14 cellular contexts compared by ENCODE assay signal in the genomic region with DNA sequence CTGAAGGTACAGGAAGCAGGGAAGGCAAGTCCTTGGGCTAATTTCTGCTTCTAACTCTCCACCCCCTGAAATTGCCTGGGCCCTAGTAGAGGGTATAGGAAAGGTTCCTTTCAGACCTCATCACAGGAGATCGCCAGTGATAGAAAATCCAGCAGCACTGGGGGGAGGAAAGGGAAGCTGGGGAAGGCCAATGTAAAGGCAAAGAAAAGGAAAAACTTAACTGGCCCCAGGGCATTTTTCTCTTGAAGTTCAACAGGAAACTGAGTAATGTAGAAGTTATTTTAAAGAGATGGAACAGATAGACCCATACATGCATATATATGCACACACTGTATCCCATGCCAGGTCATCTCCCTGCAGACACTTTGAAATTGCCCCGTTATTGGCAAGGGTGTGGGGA.
DNase-seq lines count a peak whose midpoint lies in the region; ATAC-seq and TF ChIP-seq lines count a peak whose summit lies in the region.
"Had no signal": no experiment of that assay in that cellular context is flagged by ENCODE, and none has a peak within 500 bp of the region (broad histone marks: within the 10 kb centered on the region; RNA-seq: fewer than 3 reads in every experiment).

No MANE protein-coding gene starts in this region.

- in situ Hi-C loops in SK-MEL-5 (cut with HindIII; ENCODE audit: low pct_unique_long_range_greater_than_20kb, low sequenced_read_pairs), result no loop called here

- peaks cover 7% of the 10 kb centered on the region for H3K4me1 Mint-ChIP-seq in activated CD8-positive, alpha-beta memory T cell treated with anti-CD3 and anti-CD28 coated beads, Interleukin-2, amount 10 ng/mL, durations not matched to agents 7 days and 5 days

- no peaks in the 10 kb centered on the region for H3K27me3 Mint-ChIP-seq in activated CD8-positive, alpha-beta memory T cell treated with anti-CD3 and anti-CD28 coated beads, Interleukin-2, amount 10 ng/mL, durations not matched to agents 7 days and 5 days
- H3K27me3 Mint-ChIP-seq: activated naive CD4-positive, alpha-beta T cell treated with anti-CD3 and anti-CD28 coated beads, Interleukin-2, amount 50 U/mL, for 24 hours; CD4-positive, alpha-beta memory T cell had no signal

- no peak overlapping the region for H3K4me3 ChIP-seq in epithelial cell of esophagus (ENCODE audit: low read length)
- H3K4me3 ChIP-seq: ovary, suprapubic skin had no signal

- H3K27ac Mint-ChIP-seq in activated CD8-positive, alpha-beta memory T cell treated with anti-CD3 and anti-CD28 coated beads, Interleukin-2, amount 10 ng/mL, durations not matched to agents 7 days and 5 days, result no peak overlapping the region
- H3K27ac Mint-ChIP-seq: activated naive CD4-positive, alpha-beta T cell treated with anti-CD3 and anti-CD28 coated beads, Interleukin-2, amount 50 U/mL, for 24 hours; CD4-positive, alpha-beta memory T cell had no signal

- DNase-seq in HS-27A (ENCODE audit: low read depth) (peak; percentile 64), SK-MEL-5 (ENCODE audit: low read depth, low spot score) (peak; percentile 72), epithelial cell of esophagus (ENCODE audit: low read depth) (peak; percentile 76), pulmonary artery endothelial cell (ENCODE audit: low read depth, low spot score) (peak; percentile 52), NCI-H146 (lab: John Stamatoyannopoulos, UW) (no peak), KG1 (lab: John Stamatoyannopoulos, UW) (no peak), GM10248 (ENCODE audit: extremely low spot score) (no peak)
- no peak for DNase-seq in activated CD8-positive, alpha-beta memory T cell treated with anti-CD3 and anti-CD28 coated beads, Interleukin-2, amount 10 ng/mL, durations not matched to agents 7 days and 5 days
- DNase-seq: CD4-positive, alpha-beta memory T cell; NCI-H510A treated with DMSO at 0.1 percent for 48 hours; ovary had no signal

- peaks cover 2% of the 10 kb centered on the region for H3K36me3 Mint-ChIP-seq in activated CD8-positive, alpha-beta memory T cell treated with anti-CD3 and anti-CD28 coated beads, Interleukin-2, amount 10 ng/mL, durations not matched to agents 7 days and 5 days

- POLR2A ChIA-PET in GM10248 (lab: Yijun Ruan, JAX), result no interaction called here

- CTCF ChIA-PET in GM10248 (lab: Yijun Ruan, JAX), result no interaction called here
- CTCF ChIA-PET in activated CD8-positive, alpha-beta memory T cell treated with anti-CD3 and anti-CD28 coated beads, Interleukin-2, amount 10 ng/mL, durations not matched to agents 7 days and 5 days (lab: Charles Lee), result interaction anchor here (1.2 kb wide), 1 partner anchor 25 kb away, joined by 3 read pairs; no protein-coding TSS in a partner anchor

- H3K9me3 Mint-ChIP-seq in activated CD8-positive, alpha-beta memory T cell treated with anti-CD3 and anti-CD28 coated beads, Interleukin-2, amount 10 ng/mL, durations not matched to agents 7 days and 5 days (ENCODE audit: low read depth), result peaks cover 2% of the 10 kb centered on the region
- H3K9me3 Mint-ChIP-seq: activated naive CD4-positive, alpha-beta T cell treated with anti-CD3 and anti-CD28 coated beads, Interleukin-2, amount 50 U/mL, for 24 hours had no signal

- TF ChIP-seq CTCF in epithelial cell of esophagus (IDR thresholded peaks at IDR 0.05; ENCODE audit: insufficient read depth, low read depth, low read length, missing control alignments) (no peak), GM10248 (IDR thresholded peaks at IDR 0.05; ENCODE audit: control extremely low read depth, extremely low read depth, low read depth, missing control alignments) (no peak)

- no peak overlapping the region for H3K4me3 Mint-ChIP-seq in activated CD8-positive, alpha-beta memory T cell treated with anti-CD3 and anti-CD28 coated beads, Interleukin-2, amount 10 ng/mL, durations not matched to agents 7 days and 5 days
- H3K4me3 Mint-ChIP-seq: activated naive CD4-positive, alpha-beta T cell treated with anti-CD3 and anti-CD28 coated beads, Interleukin-2, amount 50 U/mL, for 24 hours; CD4-positive, alpha-beta memory T cell had no signal

- ATAC-seq in activated CD8-positive, alpha-beta memory T cell treated with anti-CD3 and anti-CD28 coated beads, Interleukin-2, amount 10 ng/mL, durations not matched to agents 7 days and 5 days, result no peak
- ATAC-seq: Right ventricle myocardium inferior had no signal

Comparison
In these comparisons a context has a peak if more than half of its experiments do, and no peak if none do; other contexts are left out.
1. DNase-seq: peak in HS-27A (single experiment), SK-MEL-5 (single experiment), epithelial cell of esophagus (single experiment) and pulmonary artery endothelial cell (single experiment); none in NCI-H146 (single experiment), KG1 (single experiment), GM10248 (single experiment) and activated CD8-positive, alpha-beta memory T cell treated with anti-CD3 and anti-CD28 coated beads, Interleukin-2, amount 10 ng/mL, durations not matched to agents 7 days and 5 days (single experiment).